In genomic region chr15:86538141-86538540, GRCh38 we compare ENCODE assay signal across 22 cellular contexts.
"Had no signal": no experiment of that assay in that cellular context is flagged by ENCODE, and none has a peak within 500 bp of the region (broad histone marks: within the 10 kb centered on the region; RNA-seq: fewer than 3 reads in every experiment).

No MANE protein-coding gene starts in this region.

- DNase-seq: KBM-7, MM.1S, MV-4-11, NCI-H1048, NCI-H1105, NCI-H1417 treated with DMSO at 0.1 percent for 48 hours, NCI-H146, NCI-H1694 treated with DMSO at 0.1 percent for 48 hours, NCI-H1930, NCI-H2081, NCI-H2107, NCI-H226, NCI-H446, NCI-H510A, NCI-H524 treated with DMSO at 0.1 percent for 48 hours, NCI-H69, NCI-H774, SHP77, SK-N-SH had no signal

- H3K9me3 ChIP-seq: SK-N-SH had no signal

- FAIRE-seq: RCC 7860 had no signal

- H3K4me2 ChIP-seq: SK-N-SH had no signal

- H3K27ac ChIP-seq: HL-60, RWPE1 had no signal

- H3K9ac ChIP-seq: SK-N-SH had no signal
